In genomic region chr5:132510076-132510475, GRCh38 we compare ENCODE assay signal across 1 cellular context.
TF ChIP-seq lines count a peak whose summit lies in the region.

No MANE protein-coding gene starts in this region.

TF ChIP-seq in K562, 482 proteins besides CTCF, POLR2A, EP300 and RAD21 (continued from another document):
- no peak for TF ChIP-seq ZNF609 (CRISPR knock-in tag; IDR thresholded peaks at IDR 0.05; ENCODE audit: borderline replicate concordance)
- no peak for TF ChIP-seq ZNF778 (CRISPR knock-in tag; IDR thresholded peaks at IDR 0.05)
- no peak for TF ChIP-seq ZNF668 (CRISPR knock-in tag; IDR thresholded peaks at IDR 0.05)
- TF ChIP-seq SFPQ (IDR thresholded peaks at IDR 0.05; ENCODE audit: low read depth, low read length) = no peak
- no peak for TF ChIP-seq NUFIP1 (IDR thresholded peaks at IDR 0.05; ENCODE audit: partially characterized antibody)
- no peak for TF ChIP-seq ZNF23 (CRISPR knock-in tag; IDR thresholded peaks at IDR 0.05)
- no peak for TF ChIP-seq EWSR1 (IDR thresholded peaks at IDR 0.05; ENCODE audit: borderline replicate concordance, low read depth, partially characterized antibody)
- no peak for TF ChIP-seq POLR2AphosphoS5 (IDR thresholded peaks at IDR 0.05; ENCODE audit: control insufficient read depth, insufficient read depth, low read depth, low read length)
- TF ChIP-seq ZBTB5 (IDR thresholded peaks at IDR 0.05) = no peak
- TF ChIP-seq ILF3 (IDR thresholded peaks at IDR 0.05; ENCODE audit: borderline replicate concordance) = no peak
- no peak for TF ChIP-seq HDAC2 (IDR thresholded peaks at IDR 0.05)
- peak; percentile 41 for TF ChIP-seq MAFG (tag; conservative IDR thresholded peaks at IDR 0.05)
- TF ChIP-seq ZNF263 (CRISPR knock-in tag; IDR thresholded peaks at IDR 0.05; ENCODE audit: borderline replicate concordance) = no peak
- no peak for TF ChIP-seq PHB (CRISPR knock-in tag; IDR thresholded peaks at IDR 0.05)
- TF ChIP-seq FUS (optimal IDR thresholded peaks at IDR 0.05; ENCODE audit: low read depth, low read length) = no peak
- TF ChIP-seq TAL1 (IDR thresholded peaks at IDR 0.05) = no peak
- TF ChIP-seq HMGXB4 (CRISPR knock-in tag; IDR thresholded peaks at IDR 0.05) = no peak
- TF ChIP-seq NFE2 (IDR thresholded peaks at IDR 0.05; ENCODE audit: low read depth) = 0 out of 2 replicates have a peak, but pooled peaks have one; percentile 16
- TF ChIP-seq FIP1L1 (IDR thresholded peaks at IDR 0.05; ENCODE audit: low read depth, low read length, poor library complexity, severe bottlenecking) = no peak
- no peak for TF ChIP-seq CBX5 (IDR thresholded peaks at IDR 0.05; ENCODE audit: borderline replicate concordance, low read depth)
- TF ChIP-seq ZNF316 (IDR thresholded peaks at IDR 0.05) = peak; percentile 34; the same call in 1 of the 2 replicates
